Comparison of ENCODE assay signal across 12 cellular contexts in genomic region chr4:7365472-7366179, GRCh38.
A peak's percentile ranks its signal among the peaks of the same experiment; 100 is the strongest.
DNase-seq lines count a peak whose midpoint lies in the region; ATAC-seq and TF ChIP-seq lines count a peak whose summit lies in the region.
"Had no signal": no experiment of that assay in that cellular context is flagged by ENCODE, and none has a peak within 500 bp of the region (broad histone marks: within the 10 kb centered on the region; RNA-seq: fewer than 3 reads in every experiment).

No MANE protein-coding gene starts in this region.

- no peaks in the 10 kb centered on the region for H3K36me3 Mint-ChIP-seq in brain
- H3K36me3 Mint-ChIP-seq: CD4-positive, CD25-positive, alpha-beta regulatory T cell had no signal

- H4K20me1 ChIP-seq in Karpas-422 (ENCODE audit: insufficient read depth, low read depth, low read length): no peaks in the 10 kb centered on the region

- no peaks in the 10 kb centered on the region for H3K4me1 ChIP-seq in Karpas-422 (ENCODE audit: low read length)
- H3K4me1 ChIP-seq: SJSA1 had no signal

- no peaks in the 10 kb centered on the region for H3K36me3 ChIP-seq in Karpas-422 (ENCODE audit: insufficient read depth, low read length)
- H3K36me3 ChIP-seq: SJSA1, tibial nerve had no signal

- peak overlapping the region in 4 of 5 experiments; percentile 54 to 95 (median 86) for H3K27ac Mint-ChIP-seq in brain
- H3K27ac Mint-ChIP-seq: CD4-positive, CD25-positive, alpha-beta regulatory T cell had no signal

- no peak overlapping the region for H3K4me2 ChIP-seq in Karpas-422 (ENCODE audit: low read depth, low read length, poor library complexity, severe bottlenecking)

- no peak overlapping the region for H2AFZ ChIP-seq in Karpas-422 (ENCODE audit: low read length)

- TF ChIP-seq CTCF in brain (conservative IDR thresholded peaks at IDR 0.05): no peak

- no peaks in the 10 kb centered on the region; the same call in 1 of the 2 replicates for H3K9me3 ChIP-seq in Karpas-422 (ENCODE audit: low read length)
- H3K9me3 ChIP-seq: SJSA1, tibial nerve had no signal

- H3K9me3 Mint-ChIP-seq in brain: peaks cover 0 to 4% (median 0%) of the 10 kb centered on the region in 5 experiments

- H3K27me3 ChIP-seq in Karpas-422 (ENCODE audit: low read length): no peaks in the 10 kb centered on the region
- H3K27me3 ChIP-seq: SJSA1 had no signal

- no peak overlapping the region for H3K27ac ChIP-seq in Karpas-422 (ENCODE audit: low read length)
- H3K27ac ChIP-seq: SJSA1, tibial nerve had no signal

- peak; percentile 89 for DNase-seq in G401 (ENCODE audit: low spot score)
- peak; percentile 83 for DNase-seq in NCI-H2107 (lab: John Stamatoyannopoulos, UW)
- DNase-seq in occipital lobe (lab: John Stamatoyannopoulos, UW): peak; percentile 84
- DNase-seq in central memory CD4-positive, alpha-beta T cell: no peak
- no peak for DNase-seq in Karpas-422
- no peak for DNase-seq in T-helper 1 cell
- DNase-seq: CD4-positive, CD25-positive, alpha-beta regulatory T cell had no signal

- in situ Hi-C loops in G401 (cut with HindIII; ENCODE audit: low sequenced_read_pairs): no loop called here

- H3K9me2 ChIP-seq in Karpas-422 (replicated peaks; ENCODE audit: insufficient read depth, low read length): no peaks in the 10 kb centered on the region

- H3K4me3 ChIP-seq in Karpas-422 (ENCODE audit: low read length): no peak overlapping the region
- H3K4me3 ChIP-seq: SJSA1, tibial nerve had no signal

- ATAC-seq in GM18907 (IDR thresholded peaks at IDR 0.05; ENCODE audit: unreplicated experiment): no peak
- ATAC-seq: activated CD4-positive, CD25-positive, alpha-beta regulatory T cell treated with anti-CD3 and anti-CD28 coated beads, Interleukin-2, amount 50 U/mL, for 24 hours had no signal

- H3K4me3 Mint-ChIP-seq in brain: peak overlapping the region in 3 of 5 experiments; percentile 30 to 60 (median 43)
- H3K4me3 Mint-ChIP-seq: CD4-positive, CD25-positive, alpha-beta regulatory T cell had no signal

- H3K27me3 Mint-ChIP-seq in brain: peaks cover 4% of the 10 kb centered on the region

- peaks cover 68% of the 10 kb centered on the region for H3K4me1 Mint-ChIP-seq in brain

- no peaks in the 10 kb centered on the region for H3K79me2 ChIP-seq in Karpas-422 (ENCODE audit: low read length)

- no peak overlapping the region for H3K9ac ChIP-seq in Karpas-422 (ENCODE audit: low read length)

Comparison
In these comparisons a context has a peak if more than half of its experiments do, and no peak if none do; other contexts are left out.
1. DNase-seq: peak in G401 (single experiment), NCI-H2107 (single experiment) and occipital lobe (single experiment); none in central memory CD4-positive, alpha-beta T cell (single experiment), Karpas-422 (single experiment) and T-helper 1 cell (0 of 5).